Comparison of ENCODE assay signal across 7 cellular contexts in genomic region chr17:16216341-16217001, GRCh38. TPM values are rescaled to one million over a fixed set of nuclear protein-coding genes. Genes with fewer than 3 reads are reported as not detected.
DNase-seq lines count a peak whose midpoint lies in the region; ATAC-seq and TF ChIP-seq lines count a peak whose summit lies in the region.
"Not testable (repeated sequence)": the region's sequence is repeated elsewhere in the genome, so short reads cannot be mapped to it uniquely, and the experiment has no call there.

No MANE protein-coding gene starts in this region.

- POLR2A ChIA-PET in PC-3 (lab: Charles Lee; ENCODE audit: unreplicated experiment), result interaction anchor here (0.5 to 0.6 kb wide), 3 partner anchors 8 to 66 kb away, joined by 4 to 30 read pairs (median 5); no protein-coding TSS in a partner anchor

- intact Hi-C loops in PC-3 (cut with micrococcal nuclease), result loop anchor here (5.0 to 10.0 kb wide), 3 partner anchors 44 to 112 kb away; no protein-coding TSS in a partner anchor

- peak overlapping the region; percentile 98 for H3K27ac Mint-ChIP-seq in activated T-cell treated with anti-CD3 and anti-CD28 coated beads, Interleukin-2, amount 50 U/mL, for 72 hours
- peak overlapping the region; percentile 93 for H3K27ac Mint-ChIP-seq in chondrocyte (ENCODE audit: unreplicated experiment)

- H2AFZ ChIP-seq in PC-3 (ENCODE audit: low read length), result peak overlapping the region; percentile 80

- H3K4me1 Mint-ChIP-seq in activated T-cell treated with anti-CD3 and anti-CD28 coated beads, Interleukin-2, amount 50 U/mL, for 72 hours (ENCODE audit: low read depth), result peaks cover 62% of the 10 kb centered on the region
- H3K4me1 Mint-ChIP-seq in chondrocyte (ENCODE audit: low read depth), result peaks cover 46% of the 10 kb centered on the region

- not testable (repeated sequence) for TF ChIP-seq CTCF in GM12865 (IDR thresholded peaks at IDR 0.05; ENCODE audit: insufficient read depth, low read depth, low read length, missing control alignments); PC-3 (conservative IDR thresholded peaks at IDR 0.05; ENCODE audit: low read depth, low read length); chondrocyte (IDR thresholded peaks at IDR 0.05); cardiac muscle cell (IDR thresholded peaks at IDR 0.05; ENCODE audit: low read depth, low read length)

- not testable (repeated sequence) for H3K9me2 ChIP-seq in PC-3 (replicated peaks; ENCODE audit: low read length)

- not testable (repeated sequence) for H3F3A ChIP-seq in PC-3 (ENCODE audit: low read length, unreplicated experiment)

- peak overlapping the region; percentile 89 for H3K4me2 ChIP-seq in PC-3 (ENCODE audit: low read length)

- H3K79me2 ChIP-seq in PC-3 (ENCODE audit: low read length), result peaks cover 97% of the 10 kb centered on the region

- H3K9me3 Mint-ChIP-seq in activated T-cell treated with anti-CD3 and anti-CD28 coated beads, Interleukin-2, amount 50 U/mL, for 72 hours; chondrocyte (ENCODE audit: low read depth): not testable (repeated sequence)

- not testable (repeated sequence) for H3K36me3 ChIP-seq in PC-3 (ENCODE audit: low read depth, low read length); cardiac muscle cell; muscle layer of colon (ENCODE audit: insufficient read depth, low read length); skeletal muscle tissue (ENCODE audit: control insufficient read depth in 3 of 3, insufficient read depth in 3 of 3, low read length in 3 of 3)

- not testable (repeated sequence) for H3K9me3 ChIP-seq in PC-3 (ENCODE audit: low read length); cardiac muscle cell (ENCODE audit: low read depth); muscle layer of colon (ENCODE audit: low read length); skeletal muscle tissue (ENCODE audit: control insufficient read depth in 3 of 3, low read length in 3 of 3)

- not testable (repeated sequence) for ATAC-seq in PC-3; activated T-cell treated with anti-CD3 and anti-CD28 coated beads, Interleukin-2, amount 50 U/mL, for 72 hours (replicated peaks in 1 of 2)

- peak overlapping the region; percentile 64 for H3K4me3 ChIP-seq in GM12865 (ENCODE audit: low read depth, low read length)
- peak overlapping the region; percentile 94 for H3K4me3 ChIP-seq in PC-3 (ENCODE audit: low read length)
- peak overlapping the region; percentile 96 for H3K4me3 ChIP-seq in cardiac muscle cell
- peak overlapping the region; percentile 93 to 95 for H3K4me3 ChIP-seq in muscle layer of colon (ENCODE audit: low read depth in 1 of 2, low read length in 2 of 2)
- H3K4me3 ChIP-seq in skeletal muscle tissue (ENCODE audit: low read length in 3 of 3), result peak overlapping the region; percentile 96 to 100 (median 99)

- not testable (repeated sequence) for H3K27me3 ChIP-seq in PC-3 (ENCODE audit: low read length); cardiac muscle cell; muscle layer of colon (ENCODE audit: control insufficient read depth in 1 of 2, insufficient read depth in 2 of 2, low read length in 2 of 2); skeletal muscle tissue (ENCODE audit: control insufficient read depth in 3 of 3, insufficient read depth in 3 of 3, low read length in 3 of 3)

- peak overlapping the region; percentile 86 for H3K27ac ChIP-seq in PC-3 (ENCODE audit: low read length)
- peak overlapping the region; percentile 97 for H3K27ac ChIP-seq in cardiac muscle cell
- H3K27ac ChIP-seq in muscle layer of colon (ENCODE audit: low read depth, low read length), result peak overlapping the region; percentile 90
- H3K27ac ChIP-seq in skeletal muscle tissue (ENCODE audit: low read depth, low read length), result peak overlapping the region; percentile 94

- CTCF ChIA-PET in PC-3 (lab: Charles Lee), result not testable (repeated sequence)

- not testable (repeated sequence) for H3K27me3 Mint-ChIP-seq in activated T-cell treated with anti-CD3 and anti-CD28 coated beads, Interleukin-2, amount 50 U/mL, for 72 hours (ENCODE audit: low read depth); chondrocyte (ENCODE audit: low read depth)

- not testable (repeated sequence) for H3K36me3 Mint-ChIP-seq in activated T-cell treated with anti-CD3 and anti-CD28 coated beads, Interleukin-2, amount 50 U/mL, for 72 hours (ENCODE audit: insufficient read depth in 2 of 2); chondrocyte (ENCODE audit: low read depth)

- H3K4me1 ChIP-seq in PC-3 (ENCODE audit: insufficient read depth, low read length) (peaks cover 32% of the 10 kb centered on the region), cardiac muscle cell (ENCODE audit: low read depth) (peaks cover 21% of the 10 kb centered on the region), muscle layer of colon (ENCODE audit: insufficient read depth, low read length) (peaks cover 18% of the 10 kb centered on the region), skeletal muscle tissue (ENCODE audit: control insufficient read depth in 3 of 3, insufficient read depth in 3 of 3, low read length in 3 of 3) (peaks cover 16 to 28% (median 19%) of the 10 kb centered on the region in 3 donors)

- peak overlapping the region; percentile 95 to 98 for H3K4me3 Mint-ChIP-seq in activated T-cell treated with anti-CD3 and anti-CD28 coated beads, Interleukin-2, amount 50 U/mL, for 72 hours
- H3K4me3 Mint-ChIP-seq in chondrocyte (ENCODE audit: unreplicated experiment), result peak overlapping the region; percentile 94

- BruUV-seq in PC-3 (replicated peaks; lab: Mats Ljungman, UMichigan), result not testable (repeated sequence)

- peaks cover 27% of the 10 kb centered on the region for H4K20me1 ChIP-seq in PC-3 (ENCODE audit: low read length)

- not testable (repeated sequence) for DNase-seq in GM12865 (ENCODE audit: low read depth); PC-3; activated T-cell treated with anti-CD3 and anti-CD28 coated beads, Interleukin-2, amount 50 U/mL, for 72 hours; chondrocyte (ENCODE audit: low spot score); cardiac muscle cell (ENCODE audit: low read depth in 1 of 2, low spot score in 1 of 2)

- H3K9ac ChIP-seq in PC-3 (ENCODE audit: low read length) (peak overlapping the region; percentile 97), muscle layer of colon (ENCODE audit: low read length) (peak overlapping the region; percentile 57), skeletal muscle tissue (ENCODE audit: low read depth in 1 of 3, low read length in 3 of 3) (peak overlapping the region; percentile 91 to 96 (median 93))

RNA-seq across cellular contexts. Expression of gene PIGL, which starts 0.5 kb away (rescaled TPM):
- 37.4 and 58.3 TPM in 2 replicates for total RNA-seq in PC-3 (2014; rRNA removed)
- total RNA-seq in activated T-cell treated with anti-CD3 and anti-CD28 coated beads, Interleukin-2, amount 50 U/mL, for 72 hours, result 10 to 100 TPM; 42.5 to 51.9 TPM
- total RNA-seq in chondrocyte, result 15.9 to 21.9 TPM (median 19.1 TPM) in 3 replicates
- total RNA-seq in cardiac muscle cell, result 27.0 and 67.4 TPM in 2 replicates
- 28.8 and 49.6 TPM in 2 replicates for polyA plus RNA-seq in cardiac muscle cell
- 12.5 TPM for total RNA-seq in skeletal muscle tissue

RNA-seq across cellular contexts. Expression of gene NCOR1, which starts 1.1 kb away (rescaled TPM):
- total RNA-seq in PC-3 (2014; rRNA removed), result 127 and 204 TPM in 2 replicates
- total RNA-seq in activated T-cell treated with anti-CD3 and anti-CD28 coated beads, Interleukin-2, amount 50 U/mL, for 72 hours, result 100 to 1,000 TPM; 117 to 130 TPM
- total RNA-seq in chondrocyte, result 102 to 115 TPM (median 108 TPM) in 3 replicates
- 91.4 and 119 TPM in 2 replicates for total RNA-seq in cardiac muscle cell
- 109 and 139 TPM in 2 replicates for polyA plus RNA-seq in cardiac muscle cell
- total RNA-seq in skeletal muscle tissue, result 50.1 TPM
